19 cellular contexts compared by ENCODE assay signal in genomic region chr4:122980860-122981259, GRCh38.
"Had no signal": no experiment of that assay in that cellular context is flagged by ENCODE, and none has a peak within 500 bp of the region (broad histone marks: within the 10 kb centered on the region; RNA-seq: fewer than 3 reads in every experiment).

No MANE protein-coding gene starts in this region.

- H3K27ac ChIP-seq: gastroesophageal sphincter, neutrophil, right atrium auricular region, sigmoid colon, skin epidermis, testis, tibial nerve had no signal

- H3K4me3 Mint-ChIP-seq: dendritic cell treated with granulocyte-macrophage colony-stimulating factor and Interleukin-4, amounts not matched to agents 40 ng/mL and 50 ng/mL, for 4 days; endodermal cell; immature natural killer cell; naive thymus-derived CD8-positive, alpha-beta T cell; stimulated activated naive B cell treated with anti-CD40 and anti-IgM and Interleukin-4, amounts not matched to agents 10 μg/mL and 1 μg/mL and 100 μg/mL, for 72 hours; stimulated activated naive CD8-positive, alpha-beta T cell treated with anti-CD3 and anti-CD28 coated beads, Interleukin-15, amount 100 ng/mL, for 72 hours had no signal

- DNase-seq: central memory CD4-positive, alpha-beta T cell; endodermal cell; immature natural killer cell; left colon; left ventricle myocardium superior; naive thymus-derived CD8-positive, alpha-beta T cell; sigmoid colon; stimulated activated CD4-positive, alpha-beta T cell treated with anti-CD3 and anti-CD28 coated beads, Interleukin-2, amount 100 ng/mL, for 24 hours; stimulated activated CD4-positive, alpha-beta T cell treated with anti-CD3 and anti-CD28 coated beads, Interleukin-4, amount 100 ng/mL, for 4 hours; stimulated activated naive B cell treated with anti-CD40 and anti-IgM and Interleukin-4, amounts not matched to agents 10 μg/mL and 1 μg/mL and 100 μg/mL, for 72 hours; stimulated activated naive CD8-positive, alpha-beta T cell treated with anti-CD3 and anti-CD28 coated beads, Interleukin-15, amount 100 ng/mL, for 72 hours; testis had no signal

- H3K4me1 ChIP-seq: gastroesophageal sphincter, right atrium auricular region, sigmoid colon, testis, tibial nerve had no signal

- H3K9me3 ChIP-seq: gastroesophageal sphincter, sigmoid colon, testis had no signal

- H3K27me3 Mint-ChIP-seq: dendritic cell treated with granulocyte-macrophage colony-stimulating factor and Interleukin-4, amounts not matched to agents 40 ng/mL and 50 ng/mL, for 4 days; naive thymus-derived CD8-positive, alpha-beta T cell; stimulated activated naive B cell treated with anti-CD40 and anti-IgM and Interleukin-4, amounts not matched to agents 10 μg/mL and 1 μg/mL and 100 μg/mL, for 72 hours; stimulated activated naive CD8-positive, alpha-beta T cell treated with anti-CD3 and anti-CD28 coated beads, Interleukin-15, amount 100 ng/mL, for 72 hours had no signal

- H3K27ac Mint-ChIP-seq: dendritic cell treated with granulocyte-macrophage colony-stimulating factor and Interleukin-4, amounts not matched to agents 40 ng/mL and 50 ng/mL, for 4 days; endodermal cell; stimulated activated naive B cell treated with anti-CD40 and anti-IgM and Interleukin-4, amounts not matched to agents 10 μg/mL and 1 μg/mL and 100 μg/mL, for 72 hours; stimulated activated naive CD8-positive, alpha-beta T cell treated with anti-CD3 and anti-CD28 coated beads, Interleukin-15, amount 100 ng/mL, for 72 hours had no signal

- H3K27me3 ChIP-seq: gastroesophageal sphincter, neutrophil, right atrium auricular region, sigmoid colon, testis, tibial nerve had no signal

- H3K4me1 Mint-ChIP-seq: endodermal cell; naive thymus-derived CD8-positive, alpha-beta T cell; stimulated activated naive B cell treated with anti-CD40 and anti-IgM and Interleukin-4, amounts not matched to agents 10 μg/mL and 1 μg/mL and 100 μg/mL, for 72 hours; stimulated activated naive CD8-positive, alpha-beta T cell treated with anti-CD3 and anti-CD28 coated beads, Interleukin-15, amount 100 ng/mL, for 72 hours had no signal

- H3K4me3 ChIP-seq: gastroesophageal sphincter, lung, right atrium auricular region, sigmoid colon, skin epidermis, testis, tibial nerve had no signal

- H3K36me3 ChIP-seq: neutrophil had no signal
